In the genomic region with DNA sequence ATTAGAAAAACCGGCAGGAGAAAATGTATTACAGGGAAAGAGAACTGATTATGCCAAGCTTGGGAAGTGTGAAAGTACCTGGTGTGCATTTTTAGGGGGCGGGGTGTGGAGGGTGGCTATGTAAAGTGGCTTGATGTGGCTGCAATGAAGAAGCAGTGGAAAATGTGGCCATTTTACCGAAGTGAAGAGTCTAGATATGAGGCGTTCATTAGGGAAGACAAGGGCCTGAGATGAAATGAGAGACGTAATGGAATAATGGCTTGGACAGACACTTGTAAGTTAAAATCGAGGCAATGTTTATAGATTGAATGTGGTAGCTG, we compare ENCODE assay signal across 8 cellular contexts. TPM values are rescaled to one million over a fixed set of nuclear protein-coding genes. Genes with fewer than 3 reads are reported as not detected.
A peak's percentile ranks its signal among the peaks of the same experiment; 100 is the strongest.
DNase-seq lines count a peak whose midpoint lies in the region; ATAC-seq, FAIRE-seq and TF ChIP-seq lines count a peak whose summit lies in the region.

No MANE protein-coding gene starts in this region.

- H3K27me3 Mint-ChIP-seq in T-cell: no peaks in the 10 kb centered on the region
- H3K27me3 Mint-ChIP-seq in stimulated activated naive CD8-positive, alpha-beta T cell treated with anti-CD3 and anti-CD28 coated beads, Interleukin-15, amount 100 ng/mL, for 72 hours: peaks cover 10% of the 10 kb centered on the region

- no peaks in the 10 kb centered on the region for H3K9me3 Mint-ChIP-seq in T-cell
- H3K9me3 Mint-ChIP-seq in stimulated activated naive CD8-positive, alpha-beta T cell treated with anti-CD3 and anti-CD28 coated beads, Interleukin-15, amount 100 ng/mL, for 72 hours: no peaks in the 10 kb centered on the region

- peak overlapping the region; percentile 76 to 89 (median 80) for H3K4me2 ChIP-seq in BLaER1 treated with 17β-estradiol and CSF1 and Interleukin-3, amounts not matched to agents 10 nM and 100 nM

- no peaks in the 10 kb centered on the region for H3K27me3 ChIP-seq in BLaER1 treated with 17β-estradiol and CSF1 and Interleukin-3, amounts not matched to agents 10 nM and 100 nM
- no peaks in the 10 kb centered on the region for H3K27me3 ChIP-seq in breast epithelium

- POLR2A ChIA-PET in T-cell (lab: Charles Lee): no interaction called here

- H3K9ac ChIP-seq in BLaER1 treated with 17β-estradiol and CSF1 and Interleukin-3, amounts not matched to agents 10 nM and 100 nM: peak overlapping the region; percentile 86 to 94 (median 90)

- TF ChIP-seq CTCF in breast epithelium (IDR thresholded peaks at IDR 0.05): no peak

- CTCF ChIA-PET in T-cell (lab: Charles Lee): no interaction called here

- peaks cover 0 to 54% (median 29%) of the 10 kb centered on the region in 11 experiments; a peak in 12 of 22 replicates for H4K20me1 ChIP-seq in BLaER1 treated with 17β-estradiol and CSF1 and Interleukin-3, amounts not matched to agents 10 nM and 100 nM

- H3K4me3 ChIP-seq in BLaER1 treated with 17β-estradiol and CSF1 and Interleukin-3, amounts not matched to agents 10 nM and 100 nM: peak overlapping the region; percentile 74 to 95 (median 88)
- H3K4me3 ChIP-seq in breast epithelium: peak overlapping the region; percentile 66 to 91 (median 76)

- peak; percentile 16 for ATAC-seq in HG03354 (IDR thresholded peaks at IDR 0.05; ENCODE audit: poor library complexity, severe bottlenecking, unreplicated experiment)
- ATAC-seq in T-cell (replicated peaks in 1 of 4): no peak
- ATAC-seq in stimulated activated naive CD8-positive, alpha-beta T cell treated with anti-CD3 and anti-CD28 coated beads, Interleukin-15, amount 100 ng/mL, for 72 hours: peak; percentile 15
- ATAC-seq in esophagus mucosa: no peak

- H3K36me3 Mint-ChIP-seq in T-cell: no peaks in the 10 kb centered on the region

- TF ChIP-seq POLR2A in breast epithelium (IDR thresholded peaks at IDR 0.05): no peak

- H3K36me3 ChIP-seq in BLaER1 treated with 17β-estradiol and CSF1 and Interleukin-3, amounts not matched to agents 10 nM and 100 nM: peaks cover under 1 to 25% (median 13%) of the 10 kb centered on the region in 11 experiments; a peak in 18 of 22 replicates
- no peaks in the 10 kb centered on the region for H3K36me3 ChIP-seq in breast epithelium

- H3K27ac Mint-ChIP-seq in T-cell: peak overlapping the region; percentile 96 to 99
- peak overlapping the region; percentile 95 to 98 for H3K27ac Mint-ChIP-seq in stimulated activated naive CD8-positive, alpha-beta T cell treated with anti-CD3 and anti-CD28 coated beads, Interleukin-15, amount 100 ng/mL, for 72 hours

- DNase-seq in T-cell (peak in 13 of 34 experiments; percentile 1 to 20 (median 7)), breast epithelium (ENCODE audit: low spot score in 2 of 2) (peak in 1 of 2 donors; percentile 40), medulla oblongata (ENCODE audit: extremely low spot score) (peak; percentile 27), frontal cortex (ENCODE audit: low spot score in 2 of 2) (no peak)
- peak; percentile 40 to 61 for DNase-seq in stimulated activated naive CD8-positive, alpha-beta T cell treated with anti-CD3 and anti-CD28 coated beads, Interleukin-15, amount 100 ng/mL, for 72 hours

- H3K9me3 ChIP-seq in BLaER1 treated with 17β-estradiol and CSF1 and Interleukin-3, amounts not matched to agents 10 nM and 100 nM (replicated peaks in 1 of 11): peaks cover 0 to 3% (median 0%) of the 10 kb centered on the region in 11 experiments; a peak in 1 of 22 replicates
- H3K9me3 ChIP-seq in breast epithelium: no peaks in the 10 kb centered on the region

- H3K4me3 Mint-ChIP-seq in T-cell: peak overlapping the region; percentile 88 to 100 (median 98)
- H3K4me3 Mint-ChIP-seq in stimulated activated naive CD8-positive, alpha-beta T cell treated with anti-CD3 and anti-CD28 coated beads, Interleukin-15, amount 100 ng/mL, for 72 hours: peak overlapping the region; percentile 89 to 98

- H3K4me1 Mint-ChIP-seq in T-cell: peaks cover 45 to 51% (median 49%) of the 10 kb centered on the region in 3 donors
- peaks cover 29% of the 10 kb centered on the region for H3K4me1 Mint-ChIP-seq in stimulated activated naive CD8-positive, alpha-beta T cell treated with anti-CD3 and anti-CD28 coated beads, Interleukin-15, amount 100 ng/mL, for 72 hours

- H3K27ac ChIP-seq in BLaER1 treated with 17β-estradiol and CSF1 and Interleukin-3, amounts not matched to agents 10 nM and 100 nM: peak overlapping the region; percentile 78 to 94 (median 91)
- peak overlapping the region; percentile 99 for H3K27ac ChIP-seq in breast epithelium

- FAIRE-seq in frontal cortex (lab: Jason Lieb, UNC): no peak

- intact Hi-C loops in breast epithelium (cut with DNase I; ENCODE audit: low total_unique reads): no loop called here

- H3K4me1 ChIP-seq in BLaER1 treated with 17β-estradiol and CSF1 and Interleukin-3, amounts not matched to agents 10 nM and 100 nM: peaks cover 14 to 44% (median 33%) of the 10 kb centered on the region in 10 experiments
- H3K4me1 ChIP-seq in breast epithelium: no peaks in the 10 kb centered on the region

RNA-seq across cellular contexts. Expression of gene VEZT, which starts 1.2 kb away (rescaled TPM):
- 10 to 100 TPM; 27.0 to 48.9 (median 36.8) TPM for total RNA-seq in T-cell
- total RNA-seq in breast epithelium: 100 to 1,000 TPM in 1 of 3 donors, 10 to 100 TPM in 2; 72.8 to 126 (median 73.8) TPM
- total RNA-seq in esophagus mucosa: 49.9 TPM
- total RNA-seq in frontal cortex: 293 TPM

RNA-seq across cellular contexts. Expression of gene FGD6, which starts 1.5 kb away (rescaled TPM):
- total RNA-seq in T-cell (1 to 10 TPM in 2 of 5 donors, under 1 TPM in 3; 0.55 to 1.9 (median 0.70) TPM), breast epithelium (10 to 100 TPM in 2 of 3 donors, 1 to 10 TPM in 1; 5.6 to 28.0 (median 13.1) TPM), esophagus mucosa (10.8 TPM), frontal cortex (12.6 TPM)

Comparison
In these comparisons a context has a peak if more than half of its experiments do, and no peak if none do; other contexts are left out.
1. ATAC-seq: peak in HG03354 (single experiment) and stimulated activated naive CD8-positive, alpha-beta T cell treated with anti-CD3 and anti-CD28 coated beads, Interleukin-15, amount 100 ng/mL, for 72 hours (single experiment); none in T-cell (0 of 4) and esophagus mucosa (single experiment).
2. DNase-seq: peak in medulla oblongata (single experiment) and stimulated activated naive CD8-positive, alpha-beta T cell treated with anti-CD3 and anti-CD28 coated beads, Interleukin-15, amount 100 ng/mL, for 72 hours (2 of 2); none in frontal cortex (0 of 2).